In genomic region chr10:101260764-101261341, GRCh38 we compare ENCODE assay signal across 24 cellular contexts. TPM values are rescaled to one million over a fixed set of nuclear protein-coding genes. Genes with fewer than 3 reads are reported as not detected.
"Had no signal": no experiment of that assay in that cellular context is flagged by ENCODE, and none has a peak within 500 bp of the region (broad histone marks: within the 10 kb centered on the region; RNA-seq: fewer than 3 reads in every experiment).

No MANE protein-coding gene starts in this region.

- H3K4me3 ChIP-seq: body of pancreas, esophagus muscularis mucosa, prostate gland, upper lobe of left lung had no signal

- H3K9me3 Mint-ChIP-seq: natural killer cell treated with Interleukin-12 subunit alpha and Interleukin-12 subunit beta and Interleukin-15 and Interleukin-18, amount 100 ng/mL, for 72 hours had no signal

- H3K27ac Mint-ChIP-seq: activated CD8-positive, alpha-beta T cell treated with anti-CD3 and anti-CD28 coated beads, Interleukin-2, amount 10 ng/mL, durations not matched to agents 7 days and 5 days; activated naive CD8-positive, alpha-beta T cell; natural killer cell treated with Interleukin-12 subunit alpha and Interleukin-12 subunit beta and Interleukin-15 and Interleukin-18, amount 100 ng/mL, for 72 hours; stimulated activated naive CD8-positive, alpha-beta T cell treated with anti-CD3 and anti-CD28 coated beads, Interleukin-15, Interleukin-2, amounts not matched to agents 100 ng/mL and 50 ng/mL, for 24 hours had no signal

- H3K4me3 Mint-ChIP-seq: activated CD8-positive, alpha-beta T cell treated with anti-CD3 and anti-CD28 coated beads, Interleukin-2, amount 10 ng/mL, durations not matched to agents 7 days and 5 days; activated naive CD8-positive, alpha-beta T cell; natural killer cell treated with Interleukin-12 subunit alpha and Interleukin-12 subunit beta and Interleukin-15 and Interleukin-18, amount 100 ng/mL, for 72 hours; stimulated activated naive CD8-positive, alpha-beta T cell treated with anti-CD3 and anti-CD28 coated beads, Interleukin-15, Interleukin-2, amounts not matched to agents 100 ng/mL and 50 ng/mL, for 24 hours had no signal

- H3K36me3 Mint-ChIP-seq: activated naive CD8-positive, alpha-beta T cell had no signal

- H3K4me1 ChIP-seq: body of pancreas, prostate gland had no signal

- H3K9me3 ChIP-seq: body of pancreas, prostate gland had no signal

- H3K36me3 ChIP-seq: esophagus muscularis mucosa, prostate gland, upper lobe of left lung had no signal

- DNase-seq: activated CD4-positive, alpha-beta T cell treated with anti-CD3 and anti-CD28 coated beads for 4 hours; activated CD8-positive, alpha-beta memory T cell treated with anti-CD3 and anti-CD28 coated beads, Interleukin-2, amount 50 U/mL, for 4 hours; activated CD8-positive, alpha-beta T cell treated with anti-CD3 and anti-CD28 coated beads, Interleukin-2, amount 10 ng/mL, durations not matched to agents 7 days and 5 days; activated effector memory CD4-positive, alpha-beta T cell treated with anti-CD3 and anti-CD28 coated beads, Interleukin-2, amount 50 U/mL, for 16 hours; activated T-cell treated with anti-CD3 and anti-CD28 coated beads, Interleukin-2, amount 50 U/mL, for 48 hours; amniotic stem cell; body of pancreas; caudate nucleus; mesenchymal stem cell; right cardiac atrium; small intestine; SW 1271; upper lobe of left lung had no signal

- ATAC-seq: activated CD8-positive, alpha-beta T cell treated with anti-CD3 and anti-CD28 coated beads, Interleukin-2, amount 10 ng/mL, durations not matched to agents 7 days and 5 days; body of pancreas; natural killer cell treated with Interleukin-12 subunit alpha and Interleukin-12 subunit beta and Interleukin-15 and Interleukin-18, amount 100 ng/mL, for 72 hours; right cardiac atrium had no signal

- H3K27ac ChIP-seq: body of pancreas, esophagus muscularis mucosa, prostate gland, upper lobe of left lung, VCaP had no signal

RNA-seq across cellular contexts. Expression of gene LBX1, which starts 31.6 kb away (rescaled TPM):
- total RNA-seq: activated CD8-positive, alpha-beta T cell treated with anti-CD3 and anti-CD28 coated beads, Interleukin-2, amount 10 ng/mL, durations not matched to agents 7 days and 5 days; body of pancreas; esophagus muscularis mucosa; kidney epithelial cell; liver; natural killer cell treated with Interleukin-12 subunit alpha and Interleukin-12 subunit beta and Interleukin-15 and Interleukin-18, amount 100 ng/mL, for 72 hours; omental fat pad; prostate gland; right cardiac atrium; T-helper 2 cell treated with Interferon-gamma antibody and Interleukin-4, amounts not matched to agents 100 ng/mL and 5 ng/mL, for 36 hours; temporal lobe had no signal
